26 cellular contexts compared by ENCODE assay signal in genomic region chr15:28140062-28140461, GRCh38. TPM values are rescaled to one million over a fixed set of nuclear protein-coding genes. Genes with fewer than 3 reads are reported as not detected.
"Had no signal": no experiment of that assay in that cellular context is flagged by ENCODE, and none has a peak within 500 bp of the region (broad histone marks: within the 10 kb centered on the region; RNA-seq: fewer than 3 reads in every experiment).

No MANE protein-coding gene starts in this region.

- H3K27me3 Mint-ChIP-seq: naive thymus-derived CD8-positive, alpha-beta T cell; stimulated activated naive CD8-positive, alpha-beta T cell treated with anti-CD3 and anti-CD28 coated beads, Interleukin-15, Interleukin-2, amounts not matched to agents 100 ng/mL and 50 ng/mL, for 24 hours had no signal

- H3K9me3 Mint-ChIP-seq: immature natural killer cell; naive thymus-derived CD8-positive, alpha-beta T cell; stimulated activated effector memory CD8-positive, alpha-beta T cell treated with anti-CD3 and anti-CD28 coated beads, Interleukin-12 subunit alpha, Interleukin-12 subunit beta, amount 100 ng/mL, for 72 hours; stimulated activated naive CD8-positive, alpha-beta T cell treated with anti-CD3 and anti-CD28 coated beads, Interleukin-15, Interleukin-2, amounts not matched to agents 100 ng/mL and 50 ng/mL, for 24 hours had no signal

- DNase-seq: hypothalamus; immature natural killer cell; kidney; left colon; left lung; lower lobe of right lung; mammary epithelial cell; mesenchymal stem cell; naive thymus-derived CD8-positive, alpha-beta T cell; pancreas; psoas muscle; right cardiac atrium; sigmoid colon; small intestine; spleen; stimulated activated CD4-positive, alpha-beta T cell treated with anti-CD3 and anti-CD28 coated beads, Interleukin-4, amount 100 ng/mL, for 24 hours; stimulated activated naive CD4-positive, alpha-beta T cell; tibial artery; trophoblast cell; upper lobe of right lung had no signal

- H3K4me3 Mint-ChIP-seq: immature natural killer cell; naive thymus-derived CD8-positive, alpha-beta T cell; nephron; neural crest cell; stimulated activated effector memory CD8-positive, alpha-beta T cell treated with anti-CD3 and anti-CD28 coated beads, Interleukin-12 subunit alpha, Interleukin-12 subunit beta, amount 100 ng/mL, for 72 hours; stimulated activated naive CD8-positive, alpha-beta T cell treated with anti-CD3 and anti-CD28 coated beads, Interleukin-15, Interleukin-2, amounts not matched to agents 100 ng/mL and 50 ng/mL, for 24 hours had no signal

- H3K27ac Mint-ChIP-seq: nephron; stimulated activated effector memory CD8-positive, alpha-beta T cell treated with anti-CD3 and anti-CD28 coated beads, Interleukin-12 subunit alpha, Interleukin-12 subunit beta, amount 100 ng/mL, for 72 hours; stimulated activated naive CD8-positive, alpha-beta T cell treated with anti-CD3 and anti-CD28 coated beads, Interleukin-15, Interleukin-2, amounts not matched to agents 100 ng/mL and 50 ng/mL, for 24 hours had no signal

- ATAC-seq: left colon; left lung; lower lobe of right lung; naive thymus-derived CD8-positive, alpha-beta T cell; psoas muscle; stimulated activated effector memory CD8-positive, alpha-beta T cell treated with anti-CD3 and anti-CD28 coated beads, Interleukin-12 subunit alpha, Interleukin-12 subunit beta, amount 100 ng/mL, for 72 hours; upper lobe of right lung had no signal

RNA-seq across cellular contexts. Expression of gene OCA2, which starts 40.9 kb away (rescaled TPM):
- total RNA-seq: mucosa of gallbladder; naive thymus-derived CD8-positive, alpha-beta T cell; osteoblast had no signal
